ENCODE assay signal across 10 cellular contexts in genomic region chr17:55444471-55445441, GRCh38. TPM values are rescaled to one million over a fixed set of nuclear protein-coding genes. Genes with fewer than 3 reads are reported as not detected.
A peak's percentile ranks its signal among the peaks of the same experiment; 100 is the strongest.
DNase-seq lines count a peak whose midpoint lies in the region; ATAC-seq, FAIRE-seq and TF ChIP-seq lines count a peak whose summit lies in the region.
"Had no signal": no experiment of that assay in that cellular context is flagged by ENCODE, and none has a peak within 500 bp of the region (broad histone marks: within the 10 kb centered on the region; RNA-seq: fewer than 3 reads in every experiment).

No MANE protein-coding gene starts in this region.

- no peak for DNase-seq in K562 (ENCODE audit: extremely low read depth in 1 of 4, low spot score in 3 of 4)
- DNase-seq in renal cortical epithelial cell (ENCODE audit: low read depth), result peak; percentile 96
- no peak for DNase-seq in DMS114 treated with DMSO at 0.1 percent for 48 hours (lab: John Stamatoyannopoulos, UW; ENCODE audit: unreplicated experiment)
- no peak for DNase-seq in stimulated activated CD8-positive, alpha-beta memory T cell treated with anti-CD3 and anti-CD28 coated beads, Interleukin-4, amount 100 ng/mL, for 48 hours
- DNase-seq in NCI-H524 (lab: John Stamatoyannopoulos, UW), result no peak
- no peak for DNase-seq in immature natural killer cell
- DNase-seq: activated naive CD8-positive, alpha-beta T cell treated with anti-CD3 and anti-CD28 coated beads, Interleukin-2, amount 10 ng/mL, durations not matched to agents 7 days and 5 days had no signal

- no peaks in the 10 kb centered on the region for H3K4me1 Mint-ChIP-seq in immature natural killer cell

- no peak overlapping the region for H3K4me2 ChIP-seq in K562 (ENCODE audit: insufficient read depth, low read length)

- peak; percentile 35 for FAIRE-seq in K562 (lab: Jason Lieb, UNC)

- no peak overlapping the region for H3K27ac Mint-ChIP-seq in immature natural killer cell
- H3K27ac Mint-ChIP-seq: activated naive CD8-positive, alpha-beta T cell treated with anti-CD3 and anti-CD28 coated beads, Interleukin-2, amount 10 ng/mL, durations not matched to agents 7 days and 5 days had no signal

- H2AFZ ChIP-seq in K562 (ENCODE audit: low read depth, low read length), result peak overlapping the region; percentile 61

- peaks cover 0 to 5% (median 2%) of the 10 kb centered on the region in 3 donors for H3K27me3 Mint-ChIP-seq in immature natural killer cell (ENCODE audit: low read depth in 3 of 3)

- no peaks in the 10 kb centered on the region for H3K9me3 Mint-ChIP-seq in immature natural killer cell
- H3K9me3 Mint-ChIP-seq: activated naive CD8-positive, alpha-beta T cell treated with anti-CD3 and anti-CD28 coated beads, Interleukin-2, amount 10 ng/mL, durations not matched to agents 7 days and 5 days had no signal

- TF ChIP-seq POLR2A in K562 (conservative IDR thresholded peaks at IDR 0.05), result no peak

- no peak overlapping the region for H3K9ac ChIP-seq in K562 (ENCODE audit: insufficient read depth in 1 of 2, low read depth in 2 of 2, low read length in 2 of 2)

- no peak overlapping the region for H3K4me3 Mint-ChIP-seq in immature natural killer cell
- H3K4me3 Mint-ChIP-seq: activated naive CD8-positive, alpha-beta T cell treated with anti-CD3 and anti-CD28 coated beads, Interleukin-2, amount 10 ng/mL, durations not matched to agents 7 days and 5 days had no signal

- no peak for TF ChIP-seq RAD21 in K562 (CRISPR knock-in tag; conservative IDR thresholded peaks at IDR 0.05 in 1 of 2, IDR thresholded peaks at IDR 0.05 in 1 of 2)

- BruUV-seq in K562 (replicated peaks; lab: Mats Ljungman, UMichigan), result no TSS peak

- no peak overlapping the region for H3K4me3 ChIP-seq in K562

- H3K36me3 Mint-ChIP-seq in immature natural killer cell, result peaks cover 0 to 3% (median 0%) of the 10 kb centered on the region in 3 donors
- H3K36me3 Mint-ChIP-seq: activated naive CD8-positive, alpha-beta T cell treated with anti-CD3 and anti-CD28 coated beads, Interleukin-2, amount 10 ng/mL, durations not matched to agents 7 days and 5 days had no signal

- no peaks in the 10 kb centered on the region for H4K20me1 ChIP-seq in K562 (replicated peaks; ENCODE audit: control insufficient read depth, insufficient read depth, low read length)

- H3K27ac ChIP-seq in K562 (ENCODE audit: extremely low read depth, low read depth, low read length), result no peak overlapping the region
- H3K27ac ChIP-seq: neutrophil had no signal

- H3K9me1 ChIP-seq in K562 (ENCODE audit: control insufficient read depth, insufficient read depth, low read length), result no peaks in the 10 kb centered on the region

- H3K27me3 ChIP-seq in K562 (ENCODE audit: control insufficient read depth in 2 of 2, insufficient read depth in 2 of 2, low read length in 2 of 2), result no peaks in the 10 kb centered on the region
- H3K27me3 ChIP-seq: neutrophil had no signal

- 16% methylated on average over 6 of the region's 6 CpGs for WGBS in K562 (ENCODE audit: insufficient coverage, low coverage, missing lambda C conversion rate)

- in situ Hi-C loops in K562 (cut with MboI), result no loop called here

- CTCF ChIA-PET in K562 (lab: Yijun Ruan, JAX; ENCODE audit: low intra/inter-chr PET ratio), result no interaction called here

- peaks cover 0 to 23% of the 10 kb centered on the region in 2 experiments; a peak in 3 of 5 replicates for H3K4me1 ChIP-seq in K562 (replicated peaks in 1 of 2; ENCODE audit: control insufficient read depth in 2 of 2, insufficient read depth in 2 of 2, low read length in 2 of 2)

- H3K9me3 ChIP-seq in K562 (replicated peaks; ENCODE audit: control insufficient read depth, insufficient read depth, low read depth, low read length), result no peaks in the 10 kb centered on the region
- H3K9me3 ChIP-seq: neutrophil had no signal

- TF ChIP-seq CTCF in K562 (IDR thresholded peaks at IDR 0.05 in 2 of 3, conservative IDR thresholded peaks at IDR 0.05 in 1 of 3; ENCODE audit: insufficient read depth in 2 of 3, low read depth in 1 of 3, low read length in 3 of 3), result no peak

- ATAC-seq in GM19324 (IDR thresholded peaks at IDR 0.05; ENCODE audit: low FRiP score, unreplicated experiment), result peak; percentile 64
- peak; percentile 78 for ATAC-seq in HG03097 (IDR thresholded peaks at IDR 0.05; ENCODE audit: low FRiP score, unreplicated experiment)
- ATAC-seq in K562, result no peak; the same call in 2 of the 3 replicates

- POLR2A ChIA-PET in K562 (lab: Yijun Ruan, JAX), result no interaction called here

- no peak for TF ChIP-seq EP300 in K562 (IDR thresholded peaks at IDR 0.05; ENCODE audit: low read length)

- intact Hi-C loops in K562 (cut with micrococcal nuclease), result no loop called here

- H3K79me2 ChIP-seq in K562 (ENCODE audit: control insufficient read depth, insufficient read depth, low read length), result no peaks in the 10 kb centered on the region

- no peaks in the 10 kb centered on the region for H3K36me3 ChIP-seq in K562 (ENCODE audit: control insufficient read depth, insufficient read depth, low read length)
- H3K36me3 ChIP-seq: neutrophil had no signal

TF ChIP-seq in K562, 482 proteins besides CTCF, POLR2A, EP300 and RAD21 (continues in another document):
- TF ChIP-seq NR2C1 (IDR thresholded peaks at IDR 0.05), result 0 out of 2 replicates have a peak, but pooled peaks have one; percentile 16
- TF ChIP-seq NR2C1 (tag; IDR thresholded peaks at IDR 0.05), result no peak
- TF ChIP-seq JUND (IDR thresholded peaks at IDR 0.05; ENCODE audit: borderline replicate concordance, low read depth, low read length), result peak; percentile 70
- peak; percentile 45; the same call in 2 of the 3 replicates for TF ChIP-seq JUND (tag; IDR thresholded peaks at IDR 0.05; ENCODE audit: borderline replicate concordance, low read depth, low read length)
- no peak for TF ChIP-seq TEAD1 (CRISPR knock-in tag; IDR thresholded peaks at IDR 0.05)
- TF ChIP-seq ATF3 (IDR thresholded peaks at IDR 0.05), result peak; percentile 72
- TF ChIP-seq ATF3 (CRISPR knock-in tag; conservative IDR thresholded peaks at IDR 0.05), result no peak
- TF ChIP-seq, protein P1, sequence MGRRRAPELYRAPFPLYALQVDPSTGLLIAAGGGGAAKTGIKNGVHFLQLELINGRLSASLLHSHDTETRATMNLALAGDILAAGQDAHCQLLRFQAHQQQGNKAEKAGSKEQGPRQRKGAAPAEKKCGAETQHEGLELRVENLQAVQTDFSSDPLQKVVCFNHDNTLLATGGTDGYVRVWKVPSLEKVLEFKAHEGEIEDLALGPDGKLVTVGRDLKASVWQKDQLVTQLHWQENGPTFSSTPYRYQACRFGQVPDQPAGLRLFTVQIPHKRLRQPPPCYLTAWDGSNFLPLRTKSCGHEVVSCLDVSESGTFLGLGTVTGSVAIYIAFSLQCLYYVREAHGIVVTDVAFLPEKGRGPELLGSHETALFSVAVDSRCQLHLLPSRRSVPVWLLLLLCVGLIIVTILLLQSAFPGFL (CRISPR knock-in tag; IDR thresholded peaks at IDR 0.05), result no peak
- TF ChIP-seq NFIC (IDR thresholded peaks at IDR 0.05), result peak; percentile 47; the same call in 1 of the 2 replicates
- TF ChIP-seq MED1 (CRISPR knock-in tag; IDR thresholded peaks at IDR 0.05; ENCODE audit: borderline replicate concordance), result no peak
- TF ChIP-seq SPI1 (IDR thresholded peaks at IDR 0.05; ENCODE audit: borderline replicate concordance, low read depth, low read length), result peak; percentile 67
- no peak for TF ChIP-seq RBBP5 (IDR thresholded peaks at IDR 0.05; ENCODE audit: borderline replicate concordance, insufficient read depth, low read length, poor library complexity, severe bottlenecking)
- no peak for TF ChIP-seq ZNF274 (IDR thresholded peaks at IDR 0.05; ENCODE audit: borderline replicate concordance, low read depth, low read length)
- no peak for TF ChIP-seq NR3C1 (CRISPR knock-in tag; IDR thresholded peaks at IDR 0.05)
- no peak for TF ChIP-seq ZNF699 (CRISPR knock-in tag; IDR thresholded peaks at IDR 0.05; ENCODE audit: insufficient replicate concordance)
- TF ChIP-seq FOSL1 (tag; conservative IDR thresholded peaks at IDR 0.05), result peak; percentile 28; the same call in 1 of the 2 replicates
- no peak for TF ChIP-seq DIDO1 (tag; IDR thresholded peaks at IDR 0.05; ENCODE audit: low read depth)
- no peak for TF ChIP-seq ZKSCAN8 (CRISPR knock-in tag; IDR thresholded peaks at IDR 0.05)
- no peak for TF ChIP-seq ESRRA (IDR thresholded peaks at IDR 0.05; ENCODE audit: borderline replicate concordance, low read depth)
- no peak for TF ChIP-seq SNRNP70 (optimal IDR thresholded peaks at IDR 0.05; ENCODE audit: low read depth, low read length)

RNA-seq across cellular contexts. Expression of gene MMD, which starts 23.1 kb away (rescaled TPM):
- 16.5 and 29.7 TPM in 2 replicates for total RNA-seq in K562 (2011; cell fraction: chromatin; rRNA removed; ENCODE audit: low replicate concordance)
- total RNA-seq in K562 (2011; cell fraction: nucleolus; rRNA removed), result 11.6 and 13.0 TPM in 2 replicates
- 17.2 and 29.8 TPM in 2 replicates for total RNA-seq in K562 (2011; cell fraction: nucleoplasm; rRNA removed)
- total RNA-seq in K562 (2014; rRNA removed) (6.7 and 11.0 TPM in 2 replicates), K562 (2014; rRNA removed; fragmentation: Illumina TruSeq; extraction: Trizol) (10.7 and 11.7 TPM in 2 replicates), K562 (2015; rRNA removed; fragmentation: Illumina TruSeq; extraction: Trizol) (7.3 and 8.8 TPM in 2 replicates), K562 (2021) (15.2 TPM in 2 replicates), renal cortical epithelial cell (33.1 and 57.5 TPM in 2 replicates)
- polyA plus RNA-seq in K562 (2011; rRNA removed) (17.7 and 18.9 TPM in 2 replicates), K562 (2014; fragmentation: Illumina TruSeq; extraction: Trizol) (9.6 and 11.1 TPM in 2 replicates), K562 (2014; fragmentation: Nextera tagmentation; extraction: Ambion mirVana) (1 to 10 TPM; 3.1 to 4.0 TPM), K562 (2014; rRNA removed) (11.5 and 12.6 TPM in 2 replicates), immature natural killer cell (10 to 100 TPM in 2 of 3 donors, 1 to 10 TPM in 1; 8.1 to 18.1 (median 14.2) TPM)
- polyA plus RNA-seq in K562 (2011; cell fraction: cytosol; rRNA removed), result 9.2 and 11.6 TPM in 2 replicates
- polyA plus RNA-seq in K562 (2011; cell fraction: nucleus; rRNA removed), result 12.3 and 13.0 TPM in 2 replicates
- polyA plus RNA-seq in K562 (2012), result 8.0 and 11.8 TPM in 2 replicates
- 14.3 TPM in 2 replicates for polyA minus RNA-seq in K562 (2011; rRNA and poly(A)+ RNA removed)
- polyA minus RNA-seq in K562 (2011; cell fraction: cytosol; rRNA and poly(A)+ RNA removed), result 3.5 and 7.0 TPM in 2 replicates
- 9.4 and 13.0 TPM in 2 replicates for polyA minus RNA-seq in K562 (2011; cell fraction: nucleus; rRNA and poly(A)+ RNA removed)
